In the genomic region with DNA sequence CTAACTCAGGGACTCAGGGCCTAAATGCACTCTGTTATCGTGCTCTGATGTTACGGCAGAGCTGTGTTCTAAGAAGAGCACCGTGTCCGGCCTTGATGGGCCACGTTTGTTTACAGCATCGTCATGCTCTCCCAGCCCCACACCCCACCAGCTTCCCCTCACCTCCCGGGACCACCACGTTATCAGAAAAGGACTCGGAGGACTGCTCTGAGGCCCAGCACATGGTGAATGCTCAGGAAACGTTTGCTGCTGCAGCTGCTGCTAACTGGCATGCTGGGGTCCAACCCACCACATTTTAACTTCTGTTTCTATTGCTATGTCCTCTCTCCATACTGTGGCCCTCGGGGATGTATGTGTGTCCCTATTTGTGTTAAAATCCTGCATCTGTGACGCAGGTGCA, we compare ENCODE assay signal across 19 cellular contexts.
"Had no signal": no experiment of that assay in that cellular context is flagged by ENCODE, and none has a peak within 500 bp of the region (broad histone marks: within the 10 kb centered on the region; RNA-seq: fewer than 3 reads in every experiment).

No MANE protein-coding gene starts in this region.

- ATAC-seq: esophagus mucosa, gastrocnemius medialis, heart right ventricle, left cardiac atrium, left lung, left ventricle myocardium superior, lower lobe of right lung had no signal

- DNase-seq: dermis blood vessel endothelial cell; dorsolateral prefrontal cortex; effector CD4-positive, alpha-beta T cell; effector memory CD4-positive, alpha-beta T cell; esophagus squamous epithelium; foreskin fibroblast; foreskin melanocyte; gastrocnemius medialis; glutamatergic neuron; head of caudate nucleus; heart right ventricle; hippocampal formation; left cardiac atrium; left lung; left ventricle myocardium superior; lower lobe of right lung; mesenchymal stem cell; midbrain had no signal
